1 cellular context compared by ENCODE assay signal in the genomic region with DNA sequence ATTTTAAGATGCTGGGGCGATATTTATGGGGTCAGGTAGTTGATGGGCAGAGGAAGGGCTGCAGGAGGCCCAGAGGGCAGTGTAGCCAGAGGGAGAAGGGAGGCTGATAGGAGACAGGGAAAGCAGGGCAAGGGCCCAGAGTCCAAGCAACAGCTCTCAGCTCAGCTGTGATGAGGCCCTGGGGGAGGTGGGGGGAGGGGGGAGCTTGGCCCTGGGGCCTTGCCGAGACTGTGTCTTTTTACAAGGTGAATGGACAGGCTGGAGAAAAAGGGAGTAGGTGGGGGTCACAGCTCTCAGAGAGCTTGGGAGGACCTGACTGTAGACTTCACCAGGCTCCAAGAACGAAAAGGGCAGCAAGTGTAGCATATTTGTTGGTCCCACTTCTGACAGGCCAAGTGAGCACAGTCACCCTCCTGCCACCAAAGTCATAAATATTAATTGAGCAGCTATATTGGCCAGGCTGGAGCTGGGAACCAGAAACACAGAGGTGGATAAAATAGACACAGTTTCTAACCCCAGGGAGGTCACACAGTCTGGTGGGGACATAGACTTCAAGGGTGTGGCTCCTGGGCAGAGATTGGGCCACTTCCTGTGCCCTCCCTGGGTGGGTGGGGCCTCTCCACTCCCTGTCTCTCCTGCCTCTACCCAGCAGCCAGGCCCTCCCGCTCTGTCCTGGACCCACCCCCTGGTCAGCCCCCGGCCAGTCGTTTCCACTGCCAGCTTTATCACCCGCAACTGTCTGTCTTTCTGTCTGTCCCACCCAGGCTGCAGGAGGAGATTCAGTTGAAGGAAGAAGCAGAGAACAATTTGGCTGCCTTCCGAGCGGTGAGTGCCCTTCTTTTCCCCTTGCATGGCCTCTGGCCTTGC.
A peak's percentile ranks its signal among the peaks of the same experiment; 100 is the strongest.
TF ChIP-seq lines count a peak whose summit lies in the region.

No MANE protein-coding gene starts in this region.

TF ChIP-seq in K562, 482 proteins besides CTCF, POLR2A, EP300 and RAD21 (continues in another document):
- TF ChIP-seq MXI1 (IDR thresholded peaks at IDR 0.05; ENCODE audit: low read depth, low read length) (no peak), HOXB6 (CRISPR knock-in tag; IDR thresholded peaks at IDR 0.05; ENCODE audit: borderline replicate concordance) (no peak), ZNF232 (CRISPR knock-in tag; IDR thresholded peaks at IDR 0.05) (no peak), COPS2 (conservative IDR thresholded peaks at IDR 0.05) (no peak), HNRNPK (IDR thresholded peaks at IDR 0.05; ENCODE audit: low read depth, low read length, poor library complexity, severe bottlenecking) (no peak), ZBTB7A (IDR thresholded peaks at IDR 0.05; ENCODE audit: borderline replicate concordance, control insufficient read depth, low read depth, low read length) (peak; percentile 35; the same call in 1 of the 2 replicates), SP1 (CRISPR knock-in tag; IDR thresholded peaks at IDR 0.05) (no peak), SMARCC2 (IDR thresholded peaks at IDR 0.05; ENCODE audit: low read depth) (no peak), ARID1B (IDR thresholded peaks at IDR 0.05) (peak; percentile 37; the same call in 1 of the 2 replicates), POLR2H (tag; IDR thresholded peaks at IDR 0.05; ENCODE audit: low read depth) (no peak), PHF8 (IDR thresholded peaks at IDR 0.05; ENCODE audit: borderline replicate concordance, low read length) (peak; percentile 30; the same call in 1 of the 2 replicates), DACH1 (IDR thresholded peaks at IDR 0.05; ENCODE audit: partially characterized antibody) (peak; percentile 9), U2AF2 (optimal IDR thresholded peaks at IDR 0.05; ENCODE audit: low read depth, low read length) (no peak), CBX8 (IDR thresholded peaks at IDR 0.05; ENCODE audit: borderline replicate concordance, extremely low read depth, low read depth, low read length, poor library complexity, severe bottlenecking) (no peak), TCF3 (CRISPR knock-in tag; IDR thresholded peaks at IDR 0.05) (peak; percentile 29; the same call in 1 of the 2 replicates), SRSF3 (IDR thresholded peaks at IDR 0.05; ENCODE audit: insufficient read depth, low read length) (no peak), ETV1 (tag; conservative IDR thresholded peaks at IDR 0.05; ENCODE audit: low read depth) (0 out of 2 replicates have a peak, but pooled peaks have one; percentile 14), NFIC (IDR thresholded peaks at IDR 0.05) (peak; percentile 63), ZNF780A (CRISPR knock-in tag; IDR thresholded peaks at IDR 0.05) (no peak), SP2 (IDR thresholded peaks at IDR 0.05; ENCODE audit: extremely low read depth, low read depth, low read length, poor library complexity, severe bottlenecking) (no peak), TAL1 (IDR thresholded peaks at IDR 0.05) (peak; percentile 34; the same call in 1 of the 2 replicates), HNRNPL (IDR thresholded peaks at IDR 0.05; ENCODE audit: low read depth, low read length) (0 out of 2 replicates have a peak, but pooled peaks have one; percentile 73), PYGO2 (tag; IDR thresholded peaks at IDR 0.05) (no peak)
- TF ChIP-seq, protein P1, sequence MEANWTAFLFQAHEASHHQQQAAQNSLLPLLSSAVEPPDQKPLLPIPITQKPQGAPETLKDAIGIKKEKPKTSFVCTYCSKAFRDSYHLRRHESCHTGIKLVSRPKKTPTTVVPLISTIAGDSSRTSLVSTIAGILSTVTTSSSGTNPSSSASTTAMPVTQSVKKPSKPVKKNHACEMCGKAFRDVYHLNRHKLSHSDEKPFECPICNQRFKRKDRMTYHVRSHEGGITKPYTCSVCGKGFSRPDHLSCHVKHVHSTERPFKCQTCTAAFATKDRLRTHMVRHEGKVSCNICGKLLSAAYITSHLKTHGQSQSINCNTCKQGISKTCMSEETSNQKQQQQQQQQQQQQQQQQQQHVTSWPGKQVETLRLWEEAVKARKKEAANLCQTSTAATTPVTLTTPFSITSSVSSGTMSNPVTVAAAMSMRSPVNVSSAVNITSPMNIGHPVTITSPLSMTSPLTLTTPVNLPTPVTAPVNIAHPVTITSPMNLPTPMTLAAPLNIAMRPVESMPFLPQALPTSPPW (CRISPR knock-in tag; IDR thresholded peaks at IDR 0.05), result peak; percentile 23; the same call in 1 of the 2 replicates
- TF ChIP-seq, protein P2, sequence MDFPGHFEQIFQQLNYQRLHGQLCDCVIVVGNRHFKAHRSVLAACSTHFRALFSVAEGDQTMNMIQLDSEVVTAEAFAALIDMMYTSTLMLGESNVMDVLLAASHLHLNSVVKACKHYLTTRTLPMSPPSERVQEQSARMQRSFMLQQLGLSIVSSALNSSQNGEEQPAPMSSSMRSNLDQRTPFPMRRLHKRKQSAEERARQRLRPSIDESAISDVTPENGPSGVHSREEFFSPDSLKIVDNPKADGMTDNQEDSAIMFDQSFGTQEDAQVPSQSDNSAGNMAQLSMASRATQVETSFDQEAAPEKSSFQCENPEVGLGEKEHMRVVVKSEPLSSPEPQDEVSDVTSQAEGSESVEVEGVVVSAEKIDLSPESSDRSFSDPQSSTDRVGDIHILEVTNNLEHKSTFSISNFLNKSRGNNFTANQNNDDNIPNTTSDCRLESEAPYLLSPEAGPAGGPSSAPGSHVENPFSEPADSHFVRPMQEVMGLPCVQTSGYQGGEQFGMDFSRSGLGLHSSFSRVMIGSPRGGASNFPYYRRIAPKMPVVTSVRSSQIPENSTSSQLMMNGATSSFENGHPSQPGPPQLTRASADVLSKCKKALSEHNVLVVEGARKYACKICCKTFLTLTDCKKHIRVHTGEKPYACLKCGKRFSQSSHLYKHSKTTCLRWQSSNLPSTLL (IDR thresholded peaks at IDR 0.05), result no peak
- TF ChIP-seq, protein P3, sequence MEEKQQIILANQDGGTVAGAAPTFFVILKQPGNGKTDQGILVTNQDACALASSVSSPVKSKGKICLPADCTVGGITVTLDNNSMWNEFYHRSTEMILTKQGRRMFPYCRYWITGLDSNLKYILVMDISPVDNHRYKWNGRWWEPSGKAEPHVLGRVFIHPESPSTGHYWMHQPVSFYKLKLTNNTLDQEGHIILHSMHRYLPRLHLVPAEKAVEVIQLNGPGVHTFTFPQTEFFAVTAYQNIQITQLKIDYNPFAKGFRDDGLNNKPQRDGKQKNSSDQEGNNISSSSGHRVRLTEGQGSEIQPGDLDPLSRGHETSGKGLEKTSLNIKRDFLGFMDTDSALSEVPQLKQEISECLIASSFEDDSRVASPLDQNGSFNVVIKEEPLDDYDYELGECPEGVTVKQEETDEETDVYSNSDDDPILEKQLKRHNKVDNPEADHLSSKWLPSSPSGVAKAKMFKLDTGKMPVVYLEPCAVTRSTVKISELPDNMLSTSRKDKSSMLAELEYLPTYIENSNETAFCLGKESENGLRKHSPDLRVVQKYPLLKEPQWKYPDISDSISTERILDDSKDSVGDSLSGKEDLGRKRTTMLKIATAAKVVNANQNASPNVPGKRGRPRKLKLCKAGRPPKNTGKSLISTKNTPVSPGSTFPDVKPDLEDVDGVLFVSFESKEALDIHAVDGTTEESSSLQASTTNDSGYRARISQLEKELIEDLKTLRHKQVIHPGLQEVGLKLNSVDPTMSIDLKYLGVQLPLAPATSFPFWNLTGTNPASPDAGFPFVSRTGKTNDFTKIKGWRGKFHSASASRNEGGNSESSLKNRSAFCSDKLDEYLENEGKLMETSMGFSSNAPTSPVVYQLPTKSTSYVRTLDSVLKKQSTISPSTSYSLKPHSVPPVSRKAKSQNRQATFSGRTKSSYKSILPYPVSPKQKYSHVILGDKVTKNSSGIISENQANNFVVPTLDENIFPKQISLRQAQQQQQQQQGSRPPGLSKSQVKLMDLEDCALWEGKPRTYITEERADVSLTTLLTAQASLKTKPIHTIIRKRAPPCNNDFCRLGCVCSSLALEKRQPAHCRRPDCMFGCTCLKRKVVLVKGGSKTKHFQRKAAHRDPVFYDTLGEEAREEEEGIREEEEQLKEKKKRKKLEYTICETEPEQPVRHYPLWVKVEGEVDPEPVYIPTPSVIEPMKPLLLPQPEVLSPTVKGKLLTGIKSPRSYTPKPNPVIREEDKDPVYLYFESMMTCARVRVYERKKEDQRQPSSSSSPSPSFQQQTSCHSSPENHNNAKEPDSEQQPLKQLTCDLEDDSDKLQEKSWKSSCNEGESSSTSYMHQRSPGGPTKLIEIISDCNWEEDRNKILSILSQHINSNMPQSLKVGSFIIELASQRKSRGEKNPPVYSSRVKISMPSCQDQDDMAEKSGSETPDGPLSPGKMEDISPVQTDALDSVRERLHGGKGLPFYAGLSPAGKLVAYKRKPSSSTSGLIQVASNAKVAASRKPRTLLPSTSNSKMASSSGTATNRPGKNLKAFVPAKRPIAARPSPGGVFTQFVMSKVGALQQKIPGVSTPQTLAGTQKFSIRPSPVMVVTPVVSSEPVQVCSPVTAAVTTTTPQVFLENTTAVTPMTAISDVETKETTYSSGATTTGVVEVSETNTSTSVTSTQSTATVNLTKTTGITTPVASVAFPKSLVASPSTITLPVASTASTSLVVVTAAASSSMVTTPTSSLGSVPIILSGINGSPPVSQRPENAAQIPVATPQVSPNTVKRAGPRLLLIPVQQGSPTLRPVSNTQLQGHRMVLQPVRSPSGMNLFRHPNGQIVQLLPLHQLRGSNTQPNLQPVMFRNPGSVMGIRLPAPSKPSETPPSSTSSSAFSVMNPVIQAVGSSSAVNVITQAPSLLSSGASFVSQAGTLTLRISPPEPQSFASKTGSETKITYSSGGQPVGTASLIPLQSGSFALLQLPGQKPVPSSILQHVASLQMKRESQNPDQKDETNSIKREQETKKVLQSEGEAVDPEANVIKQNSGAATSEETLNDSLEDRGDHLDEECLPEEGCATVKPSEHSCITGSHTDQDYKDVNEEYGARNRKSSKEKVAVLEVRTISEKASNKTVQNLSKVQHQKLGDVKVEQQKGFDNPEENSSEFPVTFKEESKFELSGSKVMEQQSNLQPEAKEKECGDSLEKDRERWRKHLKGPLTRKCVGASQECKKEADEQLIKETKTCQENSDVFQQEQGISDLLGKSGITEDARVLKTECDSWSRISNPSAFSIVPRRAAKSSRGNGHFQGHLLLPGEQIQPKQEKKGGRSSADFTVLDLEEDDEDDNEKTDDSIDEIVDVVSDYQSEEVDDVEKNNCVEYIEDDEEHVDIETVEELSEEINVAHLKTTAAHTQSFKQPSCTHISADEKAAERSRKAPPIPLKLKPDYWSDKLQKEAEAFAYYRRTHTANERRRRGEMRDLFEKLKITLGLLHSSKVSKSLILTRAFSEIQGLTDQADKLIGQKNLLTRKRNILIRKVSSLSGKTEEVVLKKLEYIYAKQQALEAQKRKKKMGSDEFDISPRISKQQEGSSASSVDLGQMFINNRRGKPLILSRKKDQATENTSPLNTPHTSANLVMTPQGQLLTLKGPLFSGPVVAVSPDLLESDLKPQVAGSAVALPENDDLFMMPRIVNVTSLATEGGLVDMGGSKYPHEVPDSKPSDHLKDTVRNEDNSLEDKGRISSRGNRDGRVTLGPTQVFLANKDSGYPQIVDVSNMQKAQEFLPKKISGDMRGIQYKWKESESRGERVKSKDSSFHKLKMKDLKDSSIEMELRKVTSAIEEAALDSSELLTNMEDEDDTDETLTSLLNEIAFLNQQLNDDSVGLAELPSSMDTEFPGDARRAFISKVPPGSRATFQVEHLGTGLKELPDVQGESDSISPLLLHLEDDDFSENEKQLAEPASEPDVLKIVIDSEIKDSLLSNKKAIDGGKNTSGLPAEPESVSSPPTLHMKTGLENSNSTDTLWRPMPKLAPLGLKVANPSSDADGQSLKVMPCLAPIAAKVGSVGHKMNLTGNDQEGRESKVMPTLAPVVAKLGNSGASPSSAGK (IDR thresholded peaks at IDR 0.05), result no peak
- TF ChIP-seq, protein P4, sequence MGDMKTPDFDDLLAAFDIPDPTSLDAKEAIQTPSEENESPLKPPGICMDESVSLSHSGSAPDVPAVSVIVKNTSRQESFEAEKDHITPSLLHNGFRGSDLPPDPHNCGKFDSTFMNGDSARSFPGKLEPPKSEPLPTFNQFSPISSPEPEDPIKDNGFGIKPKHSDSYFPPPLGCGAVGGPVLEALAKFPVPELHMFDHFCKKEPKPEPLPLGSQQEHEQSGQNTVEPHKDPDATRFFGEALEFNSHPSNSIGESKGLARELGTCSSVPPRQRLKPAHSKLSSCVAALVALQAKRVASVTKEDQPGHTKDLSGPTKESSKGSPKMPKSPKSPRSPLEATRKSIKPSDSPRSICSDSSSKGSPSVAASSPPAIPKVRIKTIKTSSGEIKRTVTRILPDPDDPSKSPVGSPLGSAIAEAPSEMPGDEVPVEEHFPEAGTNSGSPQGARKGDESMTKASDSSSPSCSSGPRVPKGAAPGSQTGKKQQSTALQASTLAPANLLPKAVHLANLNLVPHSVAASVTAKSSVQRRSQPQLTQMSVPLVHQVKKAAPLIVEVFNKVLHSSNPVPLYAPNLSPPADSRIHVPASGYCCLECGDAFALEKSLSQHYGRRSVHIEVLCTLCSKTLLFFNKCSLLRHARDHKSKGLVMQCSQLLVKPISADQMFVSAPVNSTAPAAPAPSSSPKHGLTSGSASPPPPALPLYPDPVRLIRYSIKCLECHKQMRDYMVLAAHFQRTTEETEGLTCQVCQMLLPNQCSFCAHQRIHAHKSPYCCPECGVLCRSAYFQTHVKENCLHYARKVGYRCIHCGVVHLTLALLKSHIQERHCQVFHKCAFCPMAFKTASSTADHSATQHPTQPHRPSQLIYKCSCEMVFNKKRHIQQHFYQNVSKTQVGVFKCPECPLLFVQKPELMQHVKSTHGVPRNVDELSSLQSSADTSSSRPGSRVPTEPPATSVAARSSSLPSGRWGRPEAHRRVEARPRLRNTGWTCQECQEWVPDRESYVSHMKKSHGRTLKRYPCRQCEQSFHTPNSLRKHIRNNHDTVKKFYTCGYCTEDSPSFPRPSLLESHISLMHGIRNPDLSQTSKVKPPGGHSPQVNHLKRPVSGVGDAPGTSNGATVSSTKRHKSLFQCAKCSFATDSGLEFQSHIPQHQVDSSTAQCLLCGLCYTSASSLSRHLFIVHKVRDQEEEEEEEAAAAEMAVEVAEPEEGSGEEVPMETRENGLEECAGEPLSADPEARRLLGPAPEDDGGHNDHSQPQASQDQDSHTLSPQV (IDR thresholded peaks at IDR 0.05), result 0 out of 2 replicates have a peak, but pooled peaks have one; percentile 39
